Comparison of ENCODE assay signal across 28 cellular contexts in the genomic region with DNA sequence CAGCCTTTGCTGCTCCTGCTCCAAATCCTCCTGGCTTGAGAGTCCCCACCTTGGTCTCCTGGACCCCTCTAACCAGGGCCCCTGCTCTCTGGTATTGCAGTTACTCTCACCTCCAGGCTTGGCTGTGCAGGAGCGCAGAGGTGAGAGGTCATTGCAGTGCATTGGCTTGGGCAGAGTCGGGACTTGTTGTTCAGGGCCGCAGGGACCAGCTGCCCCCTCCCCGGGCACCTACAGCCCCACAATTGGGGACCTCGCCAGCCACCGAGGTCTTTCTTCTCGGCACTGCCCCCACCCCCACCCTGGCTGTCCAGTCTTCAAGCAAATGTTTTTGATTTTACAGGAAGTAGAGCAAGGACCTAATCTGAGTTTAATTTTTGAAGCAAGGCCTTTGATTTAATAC.
"Had no signal": no experiment of that assay in that cellular context is flagged by ENCODE, and none has a peak within 500 bp of the region (broad histone marks: within the 10 kb centered on the region; RNA-seq: fewer than 3 reads in every experiment).

No MANE protein-coding gene starts in this region.

- DNase-seq: colonic mucosa; cortex of kidney; effector CD8-positive, alpha-beta T cell; effector memory CD8-positive, alpha-beta T cell; endodermal cell; erythroblast; esophagus squamous epithelium; foreskin fibroblast; foreskin melanocyte; gastrocnemius medialis; heart left ventricle; hypothalamus; immature natural killer cell; islet precursor cell; kidney glomerular epithelial cell; left colon; left ventricle myocardium inferior; lower lobe of right lung; mesendoderm; midbrain; naive B cell had no signal

- H3K4me1 Mint-ChIP-seq: immature natural killer cell had no signal

- H3K4me3 ChIP-seq: colonic mucosa, esophagus squamous epithelium, gastrocnemius medialis, heart left ventricle, hepatocyte, left ventricle myocardium inferior, lower lobe of right lung had no signal

- ATAC-seq: effector memory CD8-positive, alpha-beta T cell; esophagus mucosa; gastrocnemius medialis; heart left ventricle; left colon; left lobe of liver; lower lobe of right lung; naive thymus-derived CD8-positive, alpha-beta T cell had no signal

- H3K27ac ChIP-seq: colonic mucosa, epithelial cell of prostate, esophagus squamous epithelium, gastrocnemius medialis, heart left ventricle, hepatocyte, left ventricle myocardium inferior, lower lobe of right lung had no signal

- H3K9me3 ChIP-seq: colonic mucosa, esophagus squamous epithelium, gastrocnemius medialis, heart left ventricle, left ventricle myocardium inferior, lower lobe of right lung had no signal

- H3K9me3 Mint-ChIP-seq: dendritic cell treated with granulocyte-macrophage colony-stimulating factor and Interleukin-4, amounts not matched to agents 40 ng/mL and 50 ng/mL, for 4 days; effector memory CD8-positive, alpha-beta T cell; endodermal cell; immature natural killer cell; memory B cell; naive B cell; naive thymus-derived CD8-positive, alpha-beta T cell had no signal

- H3K4me2 ChIP-seq: hepatocyte had no signal

- H3K36me3 Mint-ChIP-seq: immature natural killer cell; memory B cell; naive B cell; naive thymus-derived CD8-positive, alpha-beta T cell had no signal

- H3K27ac Mint-ChIP-seq: dendritic cell treated with granulocyte-macrophage colony-stimulating factor and Interleukin-4, amounts not matched to agents 40 ng/mL and 50 ng/mL, for 4 days; effector memory CD8-positive, alpha-beta T cell; endodermal cell; immature natural killer cell; memory B cell; naive B cell; naive thymus-derived CD8-positive, alpha-beta T cell had no signal

- H3K4me3 Mint-ChIP-seq: dendritic cell treated with granulocyte-macrophage colony-stimulating factor and Interleukin-4, amounts not matched to agents 40 ng/mL and 50 ng/mL, for 4 days; effector memory CD8-positive, alpha-beta T cell; endodermal cell; immature natural killer cell; memory B cell; naive B cell; naive thymus-derived CD8-positive, alpha-beta T cell had no signal

- H3K36me3 ChIP-seq: colonic mucosa, esophagus squamous epithelium, gastrocnemius medialis, heart left ventricle, left ventricle myocardium inferior, lower lobe of right lung had no signal

- H3K27me3 ChIP-seq: colonic mucosa had no signal

- H3K4me1 ChIP-seq: colonic mucosa, esophagus squamous epithelium, gastrocnemius medialis, heart left ventricle, left ventricle myocardium inferior, lower lobe of right lung had no signal

- H2AFZ ChIP-seq: hepatocyte had no signal
